ENCODE assay signal across 19 cellular contexts in genomic region chr17:66910651-66911285, GRCh38. TPM values are rescaled to one million over a fixed set of nuclear protein-coding genes. Genes with fewer than 3 reads are reported as not detected.
"Had no signal": no experiment of that assay in that cellular context is flagged by ENCODE, and none has a peak within 500 bp of the region (broad histone marks: within the 10 kb centered on the region; RNA-seq: fewer than 3 reads in every experiment).

No MANE protein-coding gene starts in this region.

- H3K4me2 ChIP-seq: SK-N-SH had no signal

- DNase-seq: Karpas-422, KG1, MG63, NCI-H1092, NCI-H1105 treated with DMSO at 0.1 percent for 48 hours, NCI-H1417 treated with DMSO at 0.1 percent for 48 hours, NCI-H146, NCI-H1694 treated with DMSO at 0.1 percent for 48 hours, NCI-H1930, NCI-H2081, NCI-H2107, NCI-H2227 treated with DMSO at 0.1 percent for 48 hours, NCI-H524, NCI-H526 treated with DMSO at 0.1 percent for 48 hours, NCI-H748 treated with DMSO at 0.1 percent for 48 hours, RPMI8226, SHP77, SK-N-SH had no signal

- H3K4me3 ChIP-seq: MG63 had no signal

- H3K9ac ChIP-seq: SK-N-SH had no signal

- H3K36me3 ChIP-seq: MG63 had no signal

- H3K9me3 ChIP-seq: MG63, SK-N-SH had no signal

RNA-seq across cellular contexts. Expression of gene CACNG4, which starts 53.7 kb away (rescaled TPM):
- total RNA-seq: SK-MEL-5 had no signal
